6 cellular contexts compared by ENCODE assay signal in the genomic region with DNA sequence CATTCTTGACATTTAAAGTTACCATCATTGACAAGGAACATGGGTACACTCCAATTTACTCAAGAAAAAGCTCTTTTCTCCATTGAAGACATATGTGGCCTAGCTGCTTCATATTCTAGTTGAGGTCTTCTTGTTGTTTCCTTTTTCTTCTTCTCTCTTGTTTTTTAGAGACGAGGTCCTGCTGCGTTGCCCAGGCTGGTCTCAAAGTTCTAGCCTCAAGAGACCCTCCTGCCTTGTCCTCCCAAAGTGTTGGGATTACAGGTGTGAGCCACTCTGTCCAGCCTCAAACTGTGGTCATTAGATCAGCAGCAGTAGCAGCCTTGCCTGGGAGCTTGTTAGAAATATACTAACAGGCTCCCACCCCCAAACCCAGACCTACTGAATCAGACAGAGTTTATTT. TPM values are rescaled to one million over a fixed set of nuclear protein-coding genes. Genes with fewer than 3 reads are reported as not detected.
"Had no signal": no experiment of that assay in that cellular context is flagged by ENCODE, and none has a peak within 500 bp of the region (broad histone marks: within the 10 kb centered on the region; RNA-seq: fewer than 3 reads in every experiment).

No MANE protein-coding gene starts in this region.

RNA-seq across cellular contexts. Expression of gene GSTT4, which starts 12.2 kb away (rescaled TPM):
- total RNA-seq: M059J, PC-9, Right ventricle myocardium inferior, RPMI7951, SJCRH30, SK-MEL-5 had no signal

RNA-seq across cellular contexts. Expression of gene GSTT2, which starts 13.1 kb away (rescaled TPM):
- total RNA-seq: Right ventricle myocardium inferior, SK-MEL-5 had no signal

RNA-seq across cellular contexts. Expression of gene DDTL, which starts 26.4 kb away (rescaled TPM):
- total RNA-seq: PC-9 had no signal
